ENCODE assay signal across 15 cellular contexts in the genomic region with DNA sequence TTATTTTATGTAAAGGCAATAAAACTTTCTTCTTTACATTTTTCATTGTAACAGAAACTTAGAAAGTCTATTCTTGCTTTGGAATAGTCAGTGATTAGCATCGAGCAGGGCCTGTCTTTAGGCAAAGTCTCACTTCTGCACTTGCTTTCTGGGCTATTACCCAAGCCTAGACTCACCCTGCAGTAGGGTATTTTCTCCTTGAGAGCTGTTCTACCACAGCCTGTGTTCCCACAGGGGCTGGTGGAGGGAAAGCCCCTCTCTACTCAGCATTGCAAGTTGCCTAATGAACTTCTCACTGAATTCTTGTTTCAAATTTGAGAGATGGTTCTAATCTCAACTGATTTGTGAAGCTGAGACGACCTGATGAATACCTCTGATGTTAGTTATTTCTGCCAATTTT.
DNase-seq lines count a peak whose midpoint lies in the region; ATAC-seq, FAIRE-seq and TF ChIP-seq lines count a peak whose summit lies in the region.
"Had no signal": no experiment of that assay in that cellular context is flagged by ENCODE, and none has a peak within 500 bp of the region (broad histone marks: within the 10 kb centered on the region; RNA-seq: fewer than 3 reads in every experiment).

No MANE protein-coding gene starts in this region.

- H3K4me2 ChIP-seq in GM12878 (ENCODE audit: control insufficient read depth, insufficient read depth): no peak overlapping the region

- CTCF ChIA-PET in GM12878 (lab: Yijun Ruan, JAX): no interaction called here

- no peaks in the 10 kb centered on the region for H3K27me3 ChIP-seq in GM12878 (replicated peaks in 1 of 2; ENCODE audit: control insufficient read depth in 2 of 2, insufficient read depth in 2 of 2, low read length in 1 of 2)
- H3K27me3 ChIP-seq: BE2C, upper lobe of right lung had no signal

- BruUV-seq in GM12878 (replicated peaks; lab: Mats Ljungman, UMichigan): no TSS peak

- no peak for TF ChIP-seq POLR2A in GM12878 (IDR thresholded peaks at IDR 0.05; ENCODE audit: low read depth, low read length)

- in situ Hi-C loops in GM12878 (cut with MboI): no loop called here
- in situ Hi-C loops in KBM-7 (cut with MboI; ENCODE audit: low pct_unique_long_range_greater_than_20kb, low sequenced_read_pairs): no loop called here

- TF ChIP-seq CTCF in GM12878 (IDR thresholded peaks at IDR 0.05 in 2 of 3, conservative IDR thresholded peaks at IDR 0.05 in 1 of 3; ENCODE audit: control insufficient read depth in 2 of 3, extremely low read depth in 1 of 3, insufficient read depth in 1 of 3, low read depth in 3 of 3, low read length in 3 of 3): no peak

- no peak overlapping the region for H2AFZ ChIP-seq in GM12878 (ENCODE audit: control insufficient read depth, low read depth, low read length)

- no peaks in the 10 kb centered on the region for H3K36me3 ChIP-seq in GM12878 (ENCODE audit: control insufficient read depth in 2 of 2, insufficient read depth in 2 of 2, low read length in 1 of 2)
- H3K36me3 ChIP-seq: BE2C, upper lobe of right lung had no signal

- POLR2A ChIA-PET in GM12878 (lab: Charles Lee): no interaction called here

- H3K79me2 ChIP-seq in GM12878 (ENCODE audit: control insufficient read depth, insufficient read depth, low read length): no peaks in the 10 kb centered on the region

- no peaks in the 10 kb centered on the region for H3K9me3 ChIP-seq in GM12878 (replicated peaks; ENCODE audit: control insufficient read depth, insufficient read depth, low read length)
- H3K9me3 ChIP-seq: BE2C, upper lobe of right lung had no signal

- 7% methylated on average over 2 of the region's 2 CpGs for WGBS in GM12878 (ENCODE audit: insufficient coverage, insufficient replicate concordance, low lambda C conversion rate, missing lambda C conversion rate)

- no peak for FAIRE-seq in GM12878 (lab: Jason Lieb, UNC)
- FAIRE-seq: G401.6 had no signal

- H3K27ac ChIP-seq in GM12878 (ENCODE audit: control insufficient read depth, insufficient read depth): no peak overlapping the region
- H3K27ac ChIP-seq: upper lobe of right lung had no signal

- SMC1A ChIA-PET in GM12878 (lab: Charles Lee; ENCODE audit: uncharacterized antibody, unreplicated experiment): no interaction called here

- no peak overlapping the region for H3K9ac ChIP-seq in GM12878 (ENCODE audit: control insufficient read depth, insufficient read depth, low read length)

- intact Hi-C loops in GM12878 (cut with micrococcal nuclease; ENCODE audit: unreplicated experiment): no loop called here

- RAD21 ChIA-PET in GM12878 (lab: Charles Lee; ENCODE audit: unreplicated experiment): no interaction called here

- no peaks in the 10 kb centered on the region for H3K4me1 ChIP-seq in GM12878 (ENCODE audit: control insufficient read depth, insufficient read depth, low read length)
- H3K4me1 ChIP-seq: BE2C, upper lobe of right lung had no signal

- no peak for TF ChIP-seq EP300 in GM12878 (IDR thresholded peaks at IDR 0.05; ENCODE audit: borderline replicate concordance in 1 of 2, control insufficient read depth in 1 of 2, low read depth in 2 of 2, low read length in 2 of 2)

- no peak for DNase-seq in GM12878 (ENCODE audit: low read depth, low spot score)
- no peak for DNase-seq in NCI-H187 treated with DMSO at 0.1 percent for 48 hours (lab: John Stamatoyannopoulos, UW)
- DNase-seq in activated T-cell treated with anti-CD3 and anti-CD28 coated beads, Interleukin-2, amount 50 U/mL, for 1 hour: no peak
- no peak for DNase-seq in KBM-7
- no peak for DNase-seq in GM19238 (ENCODE audit: insufficient read length, low spot score)
- DNase-seq: activated CD4-positive, alpha-beta memory T cell treated with anti-CD3 and anti-CD28 coated beads for 36 hours; activated naive CD4-positive, alpha-beta T cell treated with anti-CD3 and anti-CD28 coated beads, Interleukin-2, amount 50 U/mL, for 16 hours; BE2C; natural killer cell; NCI-H146; upper lobe of right lung had no signal

- ATAC-seq in GM18858 (IDR thresholded peaks at IDR 0.05; ENCODE audit: unreplicated experiment): peak; percentile 89
- peak; percentile 67 for ATAC-seq in GM21526 (IDR thresholded peaks at IDR 0.05; ENCODE audit: low FRiP score, unreplicated experiment)
- peak; percentile 75 for ATAC-seq in HG03045 (IDR thresholded peaks at IDR 0.05; ENCODE audit: unreplicated experiment)
- peak; percentile 62 for ATAC-seq in GM12878
- ATAC-seq: natural killer cell, upper lobe of right lung had no signal

- H4K20me1 ChIP-seq in GM12878 (ENCODE audit: control insufficient read depth, insufficient read depth): no peaks in the 10 kb centered on the region

- TF ChIP-seq RAD21 in GM12878 (IDR thresholded peaks at IDR 0.05; ENCODE audit: insufficient read depth, low read depth, low read length): no peak

- H3K4me3 ChIP-seq in GM12878: no peak overlapping the region
- H3K4me3 ChIP-seq: upper lobe of right lung had no signal

TF ChIP-seq in GM12878, 131 proteins besides CTCF, POLR2A, EP300 and RAD21:
- TF ChIP-seq NR2C2 (IDR thresholded peaks at IDR 0.05; ENCODE audit: borderline replicate concordance, control insufficient read depth, insufficient read length, low read depth) (no peak), CUX1 (IDR thresholded peaks at IDR 0.05; ENCODE audit: insufficient replicate concordance, low read depth, low read length) (no peak), KAT2A (conservative IDR thresholded peaks at IDR 0.05; ENCODE audit: control insufficient read depth, low read depth, low read length) (no peak), SPI1 (IDR thresholded peaks at IDR 0.05; ENCODE audit: borderline replicate concordance, insufficient read depth, low read depth, low read length) (peak; percentile 16; the same call in 1 of the 2 replicates), SREBF2 (IDR thresholded peaks at IDR 0.05; ENCODE audit: low read length) (no peak), CEBPB (IDR thresholded peaks at IDR 0.05; ENCODE audit: borderline replicate concordance in 1 of 2, low read depth in 2 of 2, low read length in 2 of 2) (no peak), RBBP5 (conservative IDR thresholded peaks at IDR 0.05) (no peak)
- TF ChIP-seq, protein P1, sequence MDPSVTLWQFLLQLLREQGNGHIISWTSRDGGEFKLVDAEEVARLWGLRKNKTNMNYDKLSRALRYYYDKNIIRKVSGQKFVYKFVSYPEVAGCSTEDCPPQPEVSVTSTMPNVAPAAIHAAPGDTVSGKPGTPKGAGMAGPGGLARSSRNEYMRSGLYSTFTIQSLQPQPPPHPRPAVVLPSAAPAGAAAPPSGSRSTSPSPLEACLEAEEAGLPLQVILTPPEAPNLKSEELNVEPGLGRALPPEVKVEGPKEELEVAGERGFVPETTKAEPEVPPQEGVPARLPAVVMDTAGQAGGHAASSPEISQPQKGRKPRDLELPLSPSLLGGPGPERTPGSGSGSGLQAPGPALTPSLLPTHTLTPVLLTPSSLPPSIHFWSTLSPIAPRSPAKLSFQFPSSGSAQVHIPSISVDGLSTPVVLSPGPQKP (IDR thresholded peaks at IDR 0.05; ENCODE audit: low read depth, low read length): no peak
